Comparison of ENCODE assay signal across 31 cellular contexts in the genomic region with DNA sequence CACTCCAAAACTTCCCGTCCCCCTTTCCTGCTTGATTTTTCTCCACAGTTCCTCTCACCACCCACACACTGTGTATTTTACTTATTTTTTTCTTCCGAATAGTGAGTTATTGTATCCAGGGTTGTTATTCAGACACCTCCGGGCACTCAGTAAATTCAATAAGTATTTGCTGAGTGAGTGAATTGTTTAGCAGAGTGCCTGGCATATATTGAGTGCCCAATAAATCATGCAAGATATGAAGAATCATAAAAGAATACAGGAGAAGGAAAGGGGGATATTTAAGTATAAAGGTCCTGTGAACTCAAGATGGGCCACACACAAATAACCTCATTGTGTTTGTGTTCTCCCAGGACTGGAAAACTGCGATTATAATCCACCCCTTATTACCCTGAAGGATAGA.
DNase-seq lines count a peak whose midpoint lies in the region; ATAC-seq, FAIRE-seq and TF ChIP-seq lines count a peak whose summit lies in the region.
"Had no signal": no experiment of that assay in that cellular context is flagged by ENCODE, and none has a peak within 500 bp of the region (broad histone marks: within the 10 kb centered on the region; RNA-seq: fewer than 3 reads in every experiment).

No MANE protein-coding gene starts in this region.

- peak; percentile 66 for DNase-seq in NCI-H510A treated with DMSO at 0.1 percent for 48 hours (lab: John Stamatoyannopoulos, UW)
- DNase-seq in NCI-H510A (lab: John Stamatoyannopoulos, UW): no peak
- DNase-seq in astrocyte (ENCODE audit: low read depth): no peak
- no peak for DNase-seq in osteocyte (ENCODE audit: extremely low spot score, unreplicated experiment)
- DNase-seq in prostate gland (ENCODE audit: low spot score): no peak
- DNase-seq: activated CD4-positive, CD25-positive, alpha-beta regulatory T cell treated with anti-CD3 and anti-CD28 coated beads, Interleukin-2, amount 50 U/mL, for 72 hours; activated naive CD4-positive, alpha-beta T cell treated with anti-CD3 and anti-CD28 coated beads, Interleukin-2, amount 10 ng/mL, durations not matched to agents 7 days and 5 days; activated T-cell treated with anti-CD3 and anti-CD28 coated beads, Interleukin-2, amount 50 U/mL, for 4 hours; AML-193; amygdala; HCEC 1CT; KG1; left colon; mesendoderm; MM.1S; NCI-H2081; NCI-H226; NCI-H774; SJCRH30; stomach; T-helper 1 cell; thyroid gland had no signal

- no peak for FAIRE-seq in astrocyte (lab: Jason Lieb, UNC)
- FAIRE-seq: A204.1, bronchial epithelial cell, HTR-8/SVneo had no signal

- H3K4me3 Mint-ChIP-seq in astrocyte (ENCODE audit: unreplicated experiment) (no peak overlapping the region), osteocyte (ENCODE audit: unreplicated experiment) (no peak overlapping the region)
- H3K4me3 Mint-ChIP-seq: activated naive CD4-positive, alpha-beta T cell treated with anti-CD3 and anti-CD28 coated beads, Interleukin-2, amount 10 ng/mL, durations not matched to agents 7 days and 5 days; activated T-cell treated with anti-CD3 and anti-CD28 coated beads, Interleukin-2, amount 50 U/mL, for 4 hours had no signal

- H3K9ac ChIP-seq in BLaER1 (no peak overlapping the region), astrocyte (ENCODE audit: low read length) (no peak overlapping the region)

- H3K36me3 Mint-ChIP-seq in astrocyte (ENCODE audit: low read depth, unreplicated experiment): peaks cover 29% of the 10 kb centered on the region
- peaks cover 33% of the 10 kb centered on the region for H3K36me3 Mint-ChIP-seq in osteocyte (ENCODE audit: unreplicated experiment)

- peaks cover 57% of the 10 kb centered on the region for H3K4me1 Mint-ChIP-seq in astrocyte (ENCODE audit: low read depth, unreplicated experiment)
- peaks cover 38% of the 10 kb centered on the region for H3K4me1 Mint-ChIP-seq in osteocyte (ENCODE audit: unreplicated experiment)

- no peak for TF ChIP-seq POLR2A in prostate gland (IDR thresholded peaks at IDR 0.05)

- no peaks in the 10 kb centered on the region for H3K27me3 ChIP-seq in BLaER1
- H3K27me3 ChIP-seq in astrocyte (ENCODE audit: insufficient read depth, low read length): no peaks in the 10 kb centered on the region
- H3K27me3 ChIP-seq in prostate gland (replicated peaks; ENCODE audit: insufficient read depth): no peaks in the 10 kb centered on the region
- H3K27me3 ChIP-seq: esophagus muscularis mucosa, gastroesophageal sphincter, hepatocyte, SJCRH30, stomach, thyroid gland had no signal

- H3K4me3 ChIP-seq in BLaER1: no peak overlapping the region
- H3K4me3 ChIP-seq in astrocyte (ENCODE audit: insufficient read depth, low read depth, low read length): no peak overlapping the region
- no peak overlapping the region for H3K4me3 ChIP-seq in prostate gland
- H3K4me3 ChIP-seq: esophagus muscularis mucosa, gastroesophageal sphincter, hepatocyte, SJCRH30, stomach, thyroid gland had no signal

- 57% methylated on average over 4 of the region's 4 CpGs for WGBS in prostate gland

- H3K27ac ChIP-seq in BLaER1 (0 out of 2 replicates have a peak overlapping the region, but pooled peaks have one; percentile 23), astrocyte (ENCODE audit: low read depth, low read length) (no peak overlapping the region), prostate gland (no peak overlapping the region)
- H3K27ac ChIP-seq: esophagus muscularis mucosa, gastroesophageal sphincter, hepatocyte, SJCRH30, thyroid gland had no signal

- H3K4me1 ChIP-seq in BLaER1: peaks cover 100% of the 10 kb centered on the region
- H3K4me1 ChIP-seq in astrocyte (ENCODE audit: insufficient read depth, low read length): peaks cover 33% of the 10 kb centered on the region
- no peaks in the 10 kb centered on the region for H3K4me1 ChIP-seq in prostate gland (replicated peaks)
- H3K4me1 ChIP-seq: SJCRH30 had no signal

- H3K9me3 Mint-ChIP-seq in astrocyte (ENCODE audit: unreplicated experiment): no peaks in the 10 kb centered on the region
- no peaks in the 10 kb centered on the region for H3K9me3 Mint-ChIP-seq in osteocyte (ENCODE audit: unreplicated experiment)
- H3K9me3 Mint-ChIP-seq: activated naive CD4-positive, alpha-beta T cell treated with anti-CD3 and anti-CD28 coated beads, Interleukin-2, amount 10 ng/mL, durations not matched to agents 7 days and 5 days; activated T-cell treated with anti-CD3 and anti-CD28 coated beads, Interleukin-2, amount 50 U/mL, for 4 hours had no signal

- peaks cover 25% of the 10 kb centered on the region for H3K79me2 ChIP-seq in astrocyte (ENCODE audit: insufficient read depth, low read length)

- H3K4me2 ChIP-seq in BLaER1: peak overlapping the region; percentile 90
- no peak overlapping the region for H3K4me2 ChIP-seq in astrocyte (ENCODE audit: low read length)
- H3K4me2 ChIP-seq: hepatocyte had no signal

- TF ChIP-seq CTCF in astrocyte (IDR thresholded peaks at IDR 0.05; ENCODE audit: insufficient read depth, low read depth, low read length) (no peak), osteocyte (IDR thresholded peaks at IDR 0.05) (no peak), prostate gland (IDR thresholded peaks at IDR 0.05) (no peak)

- H3K27ac Mint-ChIP-seq in astrocyte (ENCODE audit: unreplicated experiment): peak overlapping the region; percentile 63
- peak overlapping the region; percentile 43 for H3K27ac Mint-ChIP-seq in osteocyte (ENCODE audit: unreplicated experiment)
- H3K27ac Mint-ChIP-seq: activated naive CD4-positive, alpha-beta T cell treated with anti-CD3 and anti-CD28 coated beads, Interleukin-2, amount 10 ng/mL, durations not matched to agents 7 days and 5 days had no signal

- H4K20me1 ChIP-seq in BLaER1 (peaks cover 100% of the 10 kb centered on the region), astrocyte (ENCODE audit: insufficient read depth, low read length) (peaks cover 55% of the 10 kb centered on the region)

- H3K27me3 Mint-ChIP-seq in astrocyte (ENCODE audit: low read depth, unreplicated experiment) (no peaks in the 10 kb centered on the region), osteocyte (ENCODE audit: unreplicated experiment) (no peaks in the 10 kb centered on the region)
- H3K27me3 Mint-ChIP-seq: activated naive CD4-positive, alpha-beta T cell treated with anti-CD3 and anti-CD28 coated beads, Interleukin-2, amount 10 ng/mL, durations not matched to agents 7 days and 5 days had no signal

- H3K9me3 ChIP-seq in BLaER1 (no peaks in the 10 kb centered on the region), astrocyte (ENCODE audit: insufficient read depth, low read depth, low read length) (no peaks in the 10 kb centered on the region), prostate gland (no peaks in the 10 kb centered on the region)
- H3K9me3 ChIP-seq: esophagus muscularis mucosa, gastroesophageal sphincter, SJCRH30, stomach, thyroid gland had no signal

- H2AFZ ChIP-seq in astrocyte (ENCODE audit: low read depth, low read length): no peak overlapping the region
- H2AFZ ChIP-seq: hepatocyte had no signal

- peaks cover 84% of the 10 kb centered on the region for H3K36me3 ChIP-seq in BLaER1
- H3K36me3 ChIP-seq in astrocyte (ENCODE audit: insufficient read depth, low read length): peaks cover 5% of the 10 kb centered on the region
- H3K36me3 ChIP-seq in prostate gland: no peaks in the 10 kb centered on the region
- H3K36me3 ChIP-seq: thyroid gland had no signal

- intact Hi-C loops in prostate gland (cut with DNase I): loop anchor here (5.0 kb wide), 1 partner anchor 545 kb away; no protein-coding TSS in a partner anchor

- no peak for ATAC-seq in HG03135 (IDR thresholded peaks at IDR 0.05; ENCODE audit: unreplicated experiment)
- ATAC-seq in HG03442 (IDR thresholded peaks at IDR 0.05; ENCODE audit: unreplicated experiment): no peak
- ATAC-seq: activated T-cell treated with anti-CD3 and anti-CD28 coated beads, Interleukin-2, amount 50 U/mL, for 4 hours; gastroesophageal sphincter; left colon had no signal
